Comparison of ENCODE assay signal across 9 cellular contexts in the genomic region with DNA sequence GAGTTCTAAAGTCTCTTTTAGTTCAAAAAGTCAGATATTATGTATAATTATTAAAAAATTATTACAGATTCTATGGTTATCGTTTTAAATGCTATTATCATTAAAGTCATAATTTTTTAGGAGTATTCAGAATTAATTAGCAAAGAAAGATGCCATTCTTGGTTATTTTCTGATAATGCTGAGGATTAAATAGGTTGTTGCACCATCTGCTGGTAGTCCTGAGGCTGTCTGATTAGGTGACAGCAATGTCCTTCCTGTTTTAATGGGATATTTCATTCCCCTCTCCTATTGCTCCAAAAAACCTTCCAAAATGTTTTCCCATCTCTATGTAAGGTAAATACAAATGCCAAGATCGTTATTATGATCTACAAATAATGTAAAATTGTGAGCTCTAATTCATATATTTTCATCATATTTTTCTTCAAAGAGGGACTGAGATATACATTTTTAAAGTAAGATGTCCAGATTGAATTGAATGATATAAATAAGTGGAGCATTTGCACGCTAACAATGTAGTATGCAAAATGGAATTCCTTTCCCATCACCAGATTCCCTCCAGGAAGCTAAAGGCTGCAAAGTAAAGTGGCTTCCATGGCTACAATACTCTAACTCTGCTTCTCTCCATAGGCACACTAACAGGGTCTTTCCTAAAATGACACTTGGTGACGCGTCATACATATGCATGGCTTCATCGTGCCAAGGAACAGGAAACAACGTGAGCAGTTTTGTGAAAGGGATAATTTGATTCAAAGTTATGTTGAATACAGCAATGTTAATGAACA. TPM values are rescaled to one million over a fixed set of nuclear protein-coding genes. Genes with fewer than 3 reads are reported as not detected.
DNase-seq lines count a peak whose midpoint lies in the region; ATAC-seq and TF ChIP-seq lines count a peak whose summit lies in the region.
"Had no signal": no experiment of that assay in that cellular context is flagged by ENCODE, and none has a peak within 500 bp of the region (broad histone marks: within the 10 kb centered on the region; RNA-seq: fewer than 3 reads in every experiment).

No MANE protein-coding gene starts in this region.

- TF ChIP-seq POLR2A in GM18505 (IDR thresholded peaks at IDR 0.05; ENCODE audit: borderline replicate concordance, extremely low read depth, insufficient read depth, insufficient read length) = no peak

- in situ Hi-C loops in GM13977 (cut with MboI; ENCODE audit: low pct_unique_long_range_greater_than_20kb, low sequenced_read_pairs, unreplicated experiment) = no loop called here

- H3K4me3 ChIP-seq in AG10803 (ENCODE audit: low read length) (no peak overlapping the region), WI38 (ENCODE audit: low read depth, low read length) (no peak overlapping the region), left ventricle myocardium inferior (no peak overlapping the region)

- peaks cover 10% of the 10 kb centered on the region for H3K27me3 Mint-ChIP-seq in activated CD4-positive, alpha-beta memory T cell treated with anti-CD3 and anti-CD28 coated beads, Interleukin-2, amount 10 ng/mL, durations not matched to agents 7 days and 5 days

- intact Hi-C loops in left ventricle myocardium inferior (cut with micrococcal nuclease) = loop anchor here (5.0 to 10.0 kb wide), 2 partner anchors 102 to 255 kb away; no protein-coding TSS in a partner anchor

- no peaks in the 10 kb centered on the region for H3K9me3 ChIP-seq in left ventricle myocardium inferior (replicated peaks)

- H3K36me3 ChIP-seq in left ventricle myocardium inferior = no peaks in the 10 kb centered on the region

- POLR2A ChIA-PET in activated CD4-positive, alpha-beta memory T cell treated with anti-CD3 and anti-CD28 coated beads, Interleukin-2, amount 10 ng/mL, durations not matched to agents 7 days and 5 days (lab: Charles Lee) = no interaction called here

- no peaks in the 10 kb centered on the region for H3K4me1 Mint-ChIP-seq in activated CD4-positive, alpha-beta memory T cell treated with anti-CD3 and anti-CD28 coated beads, Interleukin-2, amount 10 ng/mL, durations not matched to agents 7 days and 5 days

- peak; percentile 82 for TF ChIP-seq CTCF in AG10803 (conservative IDR thresholded peaks at IDR 0.05; ENCODE audit: low read length)
- peak; percentile 58 for TF ChIP-seq CTCF in GM13977 (IDR thresholded peaks at IDR 0.05; ENCODE audit: extremely low read depth, insufficient read depth, missing control alignments)
- peak; percentile 60 for TF ChIP-seq CTCF in WI38 (IDR thresholded peaks at IDR 0.05; ENCODE audit: low read depth, low read length)
- peak; percentile 89 for TF ChIP-seq CTCF in left ventricle myocardium inferior (IDR thresholded peaks at IDR 0.05; ENCODE audit: borderline replicate concordance)

- CTCF ChIA-PET in activated CD4-positive, alpha-beta memory T cell treated with anti-CD3 and anti-CD28 coated beads, Interleukin-2, amount 10 ng/mL, durations not matched to agents 7 days and 5 days (lab: Charles Lee) = interaction anchor here (0.8 kb wide), 1 partner anchor 1569 kb away, joined by 3 read pairs; no protein-coding TSS in a partner anchor

- ATAC-seq in GM18505 (IDR thresholded peaks at IDR 0.05; ENCODE audit: unreplicated experiment) = no peak

- no peaks in the 10 kb centered on the region for H3K9me3 Mint-ChIP-seq in activated CD4-positive, alpha-beta memory T cell treated with anti-CD3 and anti-CD28 coated beads, Interleukin-2, amount 10 ng/mL, durations not matched to agents 7 days and 5 days

- H3K4me3 Mint-ChIP-seq in activated CD4-positive, alpha-beta memory T cell treated with anti-CD3 and anti-CD28 coated beads, Interleukin-2, amount 10 ng/mL, durations not matched to agents 7 days and 5 days = no peak overlapping the region

- peak; percentile 56 for DNase-seq in AG10803 (ENCODE audit: low read depth)
- DNase-seq in GM13977 (ENCODE audit: low spot score) = no peak
- no peak for DNase-seq in left ventricle myocardium inferior
- DNase-seq in stromal cell of bone marrow (ENCODE audit: low read depth) = peak; percentile 48
- DNase-seq in activated effector memory CD4-positive, alpha-beta T cell treated with anti-CD3 and anti-CD28 coated beads, Interleukin-2, amount 50 U/mL, for 16 hours = no peak
- no peak for DNase-seq in activated CD4-positive, alpha-beta memory T cell treated with anti-CD3 and anti-CD28 coated beads, Interleukin-2, amount 10 ng/mL, durations not matched to agents 7 days and 5 days

- H3K27ac Mint-ChIP-seq in activated CD4-positive, alpha-beta memory T cell treated with anti-CD3 and anti-CD28 coated beads, Interleukin-2, amount 10 ng/mL, durations not matched to agents 7 days and 5 days = no peak overlapping the region

- no peaks in the 10 kb centered on the region for H3K27me3 ChIP-seq in left ventricle myocardium inferior (ENCODE audit: low read depth)

- H3K27ac ChIP-seq in left ventricle myocardium inferior (replicated peaks) = peak overlapping the region; percentile 78
- H3K27ac ChIP-seq: HL-60 had no signal

- no peaks in the 10 kb centered on the region for H3K36me3 Mint-ChIP-seq in activated CD4-positive, alpha-beta memory T cell treated with anti-CD3 and anti-CD28 coated beads, Interleukin-2, amount 10 ng/mL, durations not matched to agents 7 days and 5 days (ENCODE audit: low read depth)

- H3K4me1 ChIP-seq in left ventricle myocardium inferior = peaks cover 58% of the 10 kb centered on the region

RNA-seq across cellular contexts. Expression of a gene that starts 58.8 kb away (rescaled TPM):
- total RNA-seq in left ventricle myocardium inferior = 5.9 TPM
- total RNA-seq in activated CD4-positive, alpha-beta memory T cell treated with anti-CD3 and anti-CD28 coated beads, Interleukin-2, amount 10 ng/mL, durations not matched to agents 7 days and 5 days = 1 to 10 TPM; 4.0 to 4.8 TPM

Comparison
In these comparisons a context has a peak if more than half of its experiments do, and no peak if none do; other contexts are left out.
1. DNase-seq: peak in AG10803 (single experiment) and stromal cell of bone marrow (single experiment); none in GM13977 (single experiment), left ventricle myocardium inferior (single experiment), activated effector memory CD4-positive, alpha-beta T cell treated with anti-CD3 and anti-CD28 coated beads, Interleukin-2, amount 50 U/mL, for 16 hours (single experiment) and activated CD4-positive, alpha-beta memory T cell treated with anti-CD3 and anti-CD28 coated beads, Interleukin-2, amount 10 ng/mL, durations not matched to agents 7 days and 5 days (single experiment).
2. Peak in every context shown above with its lines, with median percentiles within 50 percentile points of each other: CTCF ChIP-seq.